ENCODE assay signal across 24 cellular contexts in genomic region chr13:112179421-112179820, GRCh38.
DNase-seq lines count a peak whose midpoint lies in the region; ATAC-seq, FAIRE-seq and TF ChIP-seq lines count a peak whose summit lies in the region.
"Had no signal": no experiment of that assay in that cellular context is flagged by ENCODE, and none has a peak within 500 bp of the region (broad histone marks: within the 10 kb centered on the region; RNA-seq: fewer than 3 reads in every experiment).

No MANE protein-coding gene starts in this region.

- WGBS in endodermal cell (ENCODE audit: insufficient coverage in 1 of 2, insufficient read length in 1 of 2), 2 experiments = 87 to 90% methylated on average over 6 to 9 of the region's 9 CpGs

- intact Hi-C loops in cardiac septum (cut with DNase I) (no loop called here), left ventricle myocardium superior (cut with micrococcal nuclease) (no loop called here), posterior vena cava (cut with DNase I) (no loop called here)

- no peak overlapping the region for H3K27ac ChIP-seq in endodermal cell (ENCODE audit: low read depth, low read length)
- H3K27ac ChIP-seq: 22Rv1; A549; BLaER1 treated with 17β-estradiol and CSF1 and Interleukin-3, amounts not matched to agents 10 nM and 100 nM; C4-2B had no signal

- no peak overlapping the region for H3K4me3 ChIP-seq in endodermal cell (ENCODE audit: low read length)
- H3K4me3 ChIP-seq: A549; BLaER1 treated with 17β-estradiol and CSF1 and Interleukin-3, amounts not matched to agents 10 nM and 100 nM had no signal

- H3K27me3 Mint-ChIP-seq in endodermal cell (ENCODE audit: insufficient read depth) = peaks cover 6% of the 10 kb centered on the region
- H3K27me3 Mint-ChIP-seq: B cell had no signal

- H3K9me3 Mint-ChIP-seq in endodermal cell = peaks cover under 1% of the 10 kb centered on the region
- H3K9me3 Mint-ChIP-seq: CD4-positive, alpha-beta T cell had no signal

- TF ChIP-seq CTCF in endodermal cell (conservative IDR thresholded peaks at IDR 0.05) (no peak), D721Med (IDR thresholded peaks at IDR 0.05; ENCODE audit: insufficient read depth, missing control alignments) (no peak)

- H3K27me3 ChIP-seq in endodermal cell (ENCODE audit: control insufficient read depth, insufficient read depth, low read length, poor library complexity, severe bottlenecking) = no peaks in the 10 kb centered on the region

- H3K4me1 Mint-ChIP-seq in endodermal cell = no peaks in the 10 kb centered on the region
- H3K4me1 Mint-ChIP-seq: B cell had no signal

- ATAC-seq in left ventricle myocardium superior (no peak), GM18909 (IDR thresholded peaks at IDR 0.05; ENCODE audit: poor library complexity, unreplicated experiment) (no peak)
- ATAC-seq: A549; CD8-positive, alpha-beta T cell had no signal

- H3K9ac ChIP-seq in endodermal cell (ENCODE audit: extremely low read depth, low read length, poor library complexity, severe bottlenecking) = no peak overlapping the region
- H3K9ac ChIP-seq: BLaER1 treated with 17β-estradiol and CSF1 and Interleukin-3, amounts not matched to agents 10 nM and 100 nM had no signal

- no peaks in the 10 kb centered on the region for H3K36me3 ChIP-seq in endodermal cell (ENCODE audit: control insufficient read depth, insufficient read depth, low read length)
- H3K36me3 ChIP-seq: BLaER1 treated with 17β-estradiol and CSF1 and Interleukin-3, amounts not matched to agents 10 nM and 100 nM had no signal

- DNase-seq in cardiac septum (ENCODE audit: low spot score) (peak; percentile 68), left ventricle myocardium superior (no peak), endodermal cell (peak; percentile 11), mesenteric fat pad (ENCODE audit: low spot score) (peak; percentile 84), posterior vena cava (ENCODE audit: low spot score) (peak; percentile 43), D721Med (ENCODE audit: insufficient read length, low spot score) (no peak), NCI-H2107 treated with DMSO at 0.1 percent for 48 hours (lab: John Stamatoyannopoulos, UW; ENCODE audit: unreplicated experiment) (no peak)
- DNase-seq: AML-193; Caco-2; Calu3; CD4-positive, alpha-beta T cell; CD8-positive, alpha-beta T cell; DMS79 treated with DMSO at 0.1 percent for 48 hours; GF-D8 had no signal

- H3K4me1 ChIP-seq in endodermal cell (ENCODE audit: control insufficient read depth, insufficient read depth, low read length) = no peaks in the 10 kb centered on the region
- H3K4me1 ChIP-seq: A549, Caco-2 had no signal

- H3K4me3 Mint-ChIP-seq in endodermal cell = no peak overlapping the region
- H3K4me3 Mint-ChIP-seq: B cell; CD4-positive, alpha-beta T cell; CD8-positive, alpha-beta T cell had no signal

- H3K36me3 Mint-ChIP-seq in endodermal cell (ENCODE audit: low read depth) = no peaks in the 10 kb centered on the region
- H3K36me3 Mint-ChIP-seq: CD8-positive, alpha-beta T cell had no signal

- no peak for FAIRE-seq in D721Med (lab: Jason Lieb, UNC)
- FAIRE-seq: A549, G401.6, GM12891, GM18507, GM19239 had no signal

- H3K27ac Mint-ChIP-seq in endodermal cell = no peak overlapping the region
- H3K27ac Mint-ChIP-seq: B cell; CD4-positive, alpha-beta T cell; CD8-positive, alpha-beta T cell had no signal

- H3K9me3 ChIP-seq in endodermal cell (ENCODE audit: control insufficient read depth, low read length) = no peaks in the 10 kb centered on the region
- H3K9me3 ChIP-seq: A549 had no signal

Comparison
In these comparisons a context has a peak if more than half of its experiments do, and no peak if none do; other contexts are left out.
1. DNase-seq: peak in cardiac septum (single experiment), endodermal cell (single experiment), mesenteric fat pad (single experiment) and posterior vena cava (single experiment); none in left ventricle myocardium superior (single experiment), D721Med (single experiment) and NCI-H2107 treated with DMSO at 0.1 percent for 48 hours (single experiment).